ENCODE assay signal across 1 cellular context in the genomic region with DNA sequence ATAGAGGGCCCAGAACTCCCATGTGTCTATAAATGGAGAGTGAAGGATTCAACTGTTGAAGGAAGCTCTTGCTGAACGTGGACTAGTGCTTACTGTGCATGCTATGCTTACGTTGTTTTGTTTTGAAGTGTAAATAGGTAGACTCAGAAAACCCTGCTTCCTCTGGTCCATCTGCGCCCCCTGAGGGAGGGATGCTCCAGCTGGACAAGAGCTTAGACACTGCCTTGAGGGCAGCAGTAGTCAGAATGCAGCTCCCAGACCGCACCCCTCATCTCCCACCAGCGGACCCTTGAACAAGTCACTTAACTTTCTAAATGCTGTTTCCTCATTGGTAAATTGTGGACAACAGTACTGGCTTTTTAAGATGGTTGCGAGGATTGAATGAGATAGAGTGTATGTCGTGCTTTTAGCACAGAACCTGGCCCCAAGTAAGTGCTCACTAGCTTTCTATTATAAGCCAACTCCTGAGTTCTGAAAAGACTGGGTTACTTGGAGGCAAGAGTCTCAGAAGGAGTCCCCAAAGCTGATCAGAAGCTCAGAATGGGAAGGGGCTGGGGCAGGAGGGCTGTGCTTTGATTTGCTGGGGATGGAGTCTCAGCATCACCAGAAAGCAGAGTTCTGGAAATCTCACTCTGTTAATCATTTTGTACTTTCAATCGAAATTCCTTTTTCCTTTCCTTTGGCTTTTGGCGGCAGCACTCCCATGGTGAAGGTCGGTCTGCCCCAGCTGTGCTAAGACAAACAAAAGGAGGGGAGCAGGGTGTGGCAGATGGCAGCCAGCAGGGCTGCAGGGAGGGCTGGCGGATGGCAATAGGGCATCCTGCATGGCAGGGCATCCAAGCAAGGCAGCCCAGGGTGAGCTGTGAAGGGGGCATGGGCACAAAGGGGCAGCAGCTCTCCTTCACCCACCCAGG.
TF ChIP-seq lines count a peak whose summit lies in the region.

No MANE protein-coding gene starts in this region.

TF ChIP-seq in HepG2, 621 proteins besides CTCF, POLR2A, EP300 and RAD21:
- TF ChIP-seq AGO2 (optimal IDR thresholded peaks at IDR 0.05; ENCODE audit: low read depth, low read length): peak; percentile 58
- TF ChIP-seq ASH2L (IDR thresholded peaks at IDR 0.05; ENCODE audit: insufficient read length, low read depth, low read length): no peak
